ENCODE assay signal across 9 cellular contexts in genomic region chr10:67779455-67780205, GRCh38. TPM values are rescaled to one million over a fixed set of nuclear protein-coding genes. Genes with fewer than 3 reads are reported as not detected.
DNase-seq lines count a peak whose midpoint lies in the region; ATAC-seq and TF ChIP-seq lines count a peak whose summit lies in the region.
"Had no signal": no experiment of that assay in that cellular context is flagged by ENCODE, and none has a peak within 500 bp of the region (broad histone marks: within the 10 kb centered on the region; RNA-seq: fewer than 3 reads in every experiment).

No MANE protein-coding gene starts in this region.

- H3K36me3 ChIP-seq in HAP-1 (replicated peaks) = no peaks in the 10 kb centered on the region
- H3K36me3 ChIP-seq in adrenal gland (replicated peaks in 1 of 2) = no peaks in the 10 kb centered on the region
- no peaks in the 10 kb centered on the region for H3K36me3 ChIP-seq in heart right ventricle

- H3K4me1 ChIP-seq in HAP-1 (no peaks in the 10 kb centered on the region), adrenal gland (replicated peaks in 1 of 2) (no peaks in the 10 kb centered on the region), heart right ventricle (peaks cover 0 to 18% (median 2%) of the 10 kb centered on the region in 9 donors)

- H3K27ac ChIP-seq in adrenal gland = no peak overlapping the region
- H3K27ac ChIP-seq in heart right ventricle = no peak overlapping the region

- no peak for TF ChIP-seq POLR2A in adrenal gland (IDR thresholded peaks at IDR 0.05)

- TF ChIP-seq CTCF in adrenal gland (IDR thresholded peaks at IDR 0.05) = peak; percentile 77 to 94 (median 86)
- TF ChIP-seq CTCF in heart right ventricle (IDR thresholded peaks at IDR 0.05) = peak; percentile 76 to 90 (median 85)
- TF ChIP-seq CTCF in retinal pigment epithelial cell (conservative IDR thresholded peaks at IDR 0.05; ENCODE audit: low read depth, low read length) = peak; percentile 71

- peak; percentile 72 to 94 (median 86) for ATAC-seq in heart right ventricle

- H3K4me3 ChIP-seq in HAP-1 (no peak overlapping the region), adrenal gland (no peak overlapping the region), heart right ventricle (no peak overlapping the region), retinal pigment epithelial cell (ENCODE audit: low read length) (no peak overlapping the region)

- peak; percentile 50 for DNase-seq in GDM1 (lab: John Stamatoyannopoulos, UW)
- peak; percentile 81 to 82 for DNase-seq in HAP-1 (ENCODE audit: low spot score in 2 of 2)
- peak; percentile 77 for DNase-seq in MV-4-11 (lab: John Stamatoyannopoulos, UW)
- DNase-seq in SKM-1 treated with dmso at 0.1 percent for 144 hours (lab: John Stamatoyannopoulos, UW; ENCODE audit: unreplicated experiment) = peak; percentile 85
- peak; percentile 68 to 89 (median 77) for DNase-seq in adrenal gland
- peak in 1 of 2 donors; percentile 78 for DNase-seq in heart right ventricle
- no peak for DNase-seq in retinal pigment epithelial cell (ENCODE audit: low read depth)
- no peak for DNase-seq in 8988T

- intact Hi-C loops in adrenal gland (cut with DNase I) = loop anchor here in 1 of 2 donors (5.0 kb wide), 2 partner anchors 82 to 112 kb away; partner anchors contain the start of gene CTNNA3
- intact Hi-C loops in heart right ventricle (cut with DNase I) = loop anchor here (1.0 to 10.0 kb wide), 11 partner anchors 82 to 257 kb away; partner anchors contain the start of gene CTNNA3 (in 9 of the 10)

- H3K27me3 ChIP-seq in HAP-1 (ENCODE audit: low read depth) = no peaks in the 10 kb centered on the region
- no peaks in the 10 kb centered on the region for H3K27me3 ChIP-seq in adrenal gland
- no peaks in the 10 kb centered on the region for H3K27me3 ChIP-seq in heart right ventricle

- WGBS in adrenal gland, 4 donors = 0 to 4% (median 1%) methylated on average over 4 of the region's 4 CpGs
- WGBS in heart right ventricle, 2 donors = 1% methylated on average over 4 of the region's 4 CpGs

- in situ Hi-C loops in HAP-1 (cut with MboI; ENCODE audit: low sequenced_read_pairs) = no loop called here

- H3K9me3 ChIP-seq in HAP-1 (no peaks in the 10 kb centered on the region), adrenal gland (replicated peaks in 1 of 3) (no peaks in the 10 kb centered on the region), heart right ventricle (no peaks in the 10 kb centered on the region)

RNA-seq across cellular contexts. Expression of gene DNAJC12, which starts 58.4 kb away (rescaled TPM):
- total RNA-seq in adrenal gland = 100 to 1,000 TPM in 2 of 8 donors, 10 to 100 TPM in 6; 38.7 to 228 (median 65.2) TPM
- polyA plus RNA-seq in adrenal gland = 100 to 1,000 TPM in 1 of 3 donors, 10 to 100 TPM in 2; 21.0 to 134 (median 58.4) TPM
- total RNA-seq in heart right ventricle = 10 to 100 TPM in 1 of 10 donors, 1 to 10 TPM in 9; 3.5 to 12.2 (median 5.1) TPM
- polyA plus RNA-seq in heart right ventricle = 1 to 10 TPM; 1.4 to 4.5 TPM
- total RNA-seq: mononuclear cell had no signal

Comparison
In these comparisons a context has a peak if more than half of its experiments do, and no peak if none do; other contexts are left out.
1. DNase-seq: peak in GDM1 (single experiment), HAP-1 (2 of 2), MV-4-11 (single experiment), SKM-1 treated with dmso at 0.1 percent for 144 hours (single experiment) and adrenal gland (7 of 7); none in retinal pigment epithelial cell (single experiment) and 8988T (single experiment).
2. Peak in every context shown above with its lines, with median percentiles within 50 percentile points of each other: CTCF ChIP-seq.